Comparison of ENCODE assay signal across 2 cellular contexts in the genomic region with DNA sequence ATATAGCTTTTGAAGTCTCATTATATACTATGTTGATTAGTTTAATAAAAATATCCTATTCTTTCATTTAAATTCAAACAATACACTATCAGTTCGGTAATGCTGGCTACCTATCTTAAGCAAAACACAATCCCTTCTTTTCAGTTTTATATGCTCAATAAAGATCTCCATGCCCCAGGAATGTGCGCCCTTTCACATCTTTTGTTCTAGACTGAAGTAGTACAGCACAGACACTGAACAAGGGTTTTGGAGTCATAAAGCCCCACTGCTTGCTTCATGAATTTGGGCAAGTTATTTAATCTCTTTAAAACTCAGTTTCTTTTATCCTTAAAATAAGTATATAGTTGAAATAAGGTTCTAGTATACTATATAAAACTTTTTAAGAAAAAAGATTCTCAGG.
"Had no signal": no experiment of that assay in that cellular context is flagged by ENCODE, and none has a peak within 500 bp of the region (broad histone marks: within the 10 kb centered on the region; RNA-seq: fewer than 3 reads in every experiment).

No MANE protein-coding gene starts in this region.

- H3K4me3 ChIP-seq: GM12878 had no signal

- DNase-seq: GF-D8 had no signal
